ENCODE assay signal across 8 cellular contexts in genomic region chr11:45806072-45806933, GRCh38. TPM values are rescaled to one million over a fixed set of nuclear protein-coding genes. Genes with fewer than 3 reads are reported as not detected.
DNase-seq lines count a peak whose midpoint lies in the region; ATAC-seq, FAIRE-seq and TF ChIP-seq lines count a peak whose summit lies in the region.

No MANE protein-coding gene starts in this region.

- BruUV-seq in GM12878 (replicated peaks; lab: Mats Ljungman, UMichigan): TSS peak; percentile 49

- H3K9me3 ChIP-seq in GM12878 (replicated peaks; ENCODE audit: control insufficient read depth, insufficient read depth, low read length) (no peaks in the 10 kb centered on the region), lower lobe of right lung (no peaks in the 10 kb centered on the region), upper lobe of right lung (no peaks in the 10 kb centered on the region)

- H3K27me3 ChIP-seq in GM12878 (replicated peaks in 1 of 2; ENCODE audit: control insufficient read depth in 2 of 2, insufficient read depth in 2 of 2, low read length in 1 of 2) (no peaks in the 10 kb centered on the region), lower lobe of right lung (ENCODE audit: low read depth) (no peaks in the 10 kb centered on the region), upper lobe of right lung (no peaks in the 10 kb centered on the region)

- in situ Hi-C loops in GM12878 (cut with MboI): no loop called here

- peaks cover 25% of the 10 kb centered on the region for H3K79me2 ChIP-seq in GM12878 (ENCODE audit: control insufficient read depth, insufficient read depth, low read length)

- H3K9ac ChIP-seq in GM12878 (ENCODE audit: control insufficient read depth, insufficient read depth, low read length): peak overlapping the region; percentile 70; the same call in 1 of the 2 replicates

- TF ChIP-seq EP300 in GM12878 (IDR thresholded peaks at IDR 0.05; ENCODE audit: borderline replicate concordance in 1 of 2, control insufficient read depth in 1 of 2, low read depth in 2 of 2, low read length in 2 of 2): no peak

- H3K4me2 ChIP-seq in GM12878 (ENCODE audit: control insufficient read depth, insufficient read depth): peak overlapping the region; percentile 93

- TF ChIP-seq RAD21 in GM12878 (IDR thresholded peaks at IDR 0.05; ENCODE audit: insufficient read depth, low read depth, low read length): no peak

- H3K9me3 Mint-ChIP-seq in activated naive CD4-positive, alpha-beta T cell treated with anti-CD3 and anti-CD28 coated beads, Interleukin-2, amount 50 U/mL, for 24 hours: no peaks in the 10 kb centered on the region

- H3K4me1 ChIP-seq in GM12878 (ENCODE audit: control insufficient read depth, insufficient read depth, low read length) (peaks cover 23% of the 10 kb centered on the region), lower lobe of right lung (peaks cover 40% of the 10 kb centered on the region), upper lobe of right lung (peaks cover 40% of the 10 kb centered on the region)

- DNase-seq in activated naive CD4-positive, alpha-beta T cell treated with Interleukin-2 at 50 U/mL for 16 hours: no peak
- DNase-seq in GM12878 (ENCODE audit: low read depth, low spot score) (no peak), lower lobe of right lung (peak; percentile 55), upper lobe of right lung (no peak), glomerular visceral epithelial cell (ENCODE audit: extremely low spot score) (no peak)

- intact Hi-C loops in GM12878 (cut with micrococcal nuclease; ENCODE audit: unreplicated experiment): no loop called here
- intact Hi-C loops in lower lobe of right lung (cut with DNase I): no loop called here
- intact Hi-C loops in upper lobe of right lung (cut with DNase I): no loop called here

- CTCF ChIA-PET in GM12878 (lab: Yijun Ruan, JAX): interaction anchor here (1.0 to 2.3 kb wide), 5 partner anchors 11 to 40 kb away, joined by 3 to 12 read pairs (median 4); no protein-coding TSS in a partner anchor

- TF ChIP-seq CTCF in GM12878 (IDR thresholded peaks at IDR 0.05 in 2 of 3, conservative IDR thresholded peaks at IDR 0.05 in 1 of 3; ENCODE audit: control insufficient read depth in 2 of 3, extremely low read depth in 1 of 3, insufficient read depth in 1 of 3, low read depth in 3 of 3, low read length in 3 of 3): no peak
- TF ChIP-seq CTCF in lower lobe of right lung (IDR thresholded peaks at IDR 0.05): no peak
- no peak for TF ChIP-seq CTCF in upper lobe of right lung (IDR thresholded peaks at IDR 0.05)

- H2AFZ ChIP-seq in GM12878 (ENCODE audit: control insufficient read depth, low read depth, low read length): no peak overlapping the region

- no peaks in the 10 kb centered on the region for H4K20me1 ChIP-seq in GM12878 (ENCODE audit: control insufficient read depth, insufficient read depth)

- peak overlapping the region; percentile 90 for H3K4me3 Mint-ChIP-seq in activated naive CD4-positive, alpha-beta T cell treated with anti-CD3 and anti-CD28 coated beads, Interleukin-2, amount 50 U/mL, for 24 hours

- H3K27ac Mint-ChIP-seq in activated naive CD4-positive, alpha-beta T cell treated with anti-CD3 and anti-CD28 coated beads, Interleukin-2, amount 50 U/mL, for 24 hours: peak overlapping the region; percentile 81

- peaks cover 2% of the 10 kb centered on the region for H3K36me3 Mint-ChIP-seq in activated naive CD4-positive, alpha-beta T cell treated with anti-CD3 and anti-CD28 coated beads, Interleukin-2, amount 50 U/mL, for 24 hours

- no peak for TF ChIP-seq POLR2A in GM12878 (IDR thresholded peaks at IDR 0.05; ENCODE audit: low read depth, low read length)

- 80% methylated on average over 20 of the region's 20 CpGs for WGBS in GM12878 (ENCODE audit: insufficient coverage, insufficient replicate concordance, low lambda C conversion rate, missing lambda C conversion rate)

- RAD21 ChIA-PET in GM12878 (lab: Charles Lee; ENCODE audit: unreplicated experiment): interaction anchor here (0.9 to 4.1 kb wide), 4 partner anchors 11 to 44 kb away, joined by 3 to 23 read pairs (median 9); partner anchors contain the start of gene CRY2

- no peak overlapping the region; the same call in 1 of the 2 replicates for H3K27ac ChIP-seq in GM12878 (ENCODE audit: control insufficient read depth, insufficient read depth)
- peak overlapping the region; percentile 92 for H3K27ac ChIP-seq in lower lobe of right lung
- H3K27ac ChIP-seq in upper lobe of right lung: peak overlapping the region; percentile 91

- no peak for FAIRE-seq in GM12878 (lab: Jason Lieb, UNC)

- H3K4me3 ChIP-seq in GM12878 (peak overlapping the region; percentile 100), lower lobe of right lung (peak overlapping the region; percentile 90), upper lobe of right lung (peak overlapping the region; percentile 78)

- H3K36me3 ChIP-seq in GM12878 (ENCODE audit: control insufficient read depth in 2 of 2, insufficient read depth in 2 of 2, low read length in 1 of 2): peaks cover 0 to 7% of the 10 kb centered on the region in 2 experiments; a peak in 3 of 4 replicates
- peaks cover 34% of the 10 kb centered on the region for H3K36me3 ChIP-seq in lower lobe of right lung
- H3K36me3 ChIP-seq in upper lobe of right lung: peaks cover 18% of the 10 kb centered on the region

- POLR2A ChIA-PET in GM12878 (lab: Charles Lee): interaction anchor here (0.8 to 4.2 kb wide), 4 partner anchors 10 to 40 kb away, joined by 5 to 27 read pairs (median 16); partner anchors contain the start of gene CRY2

- SMC1A ChIA-PET in GM12878 (lab: Charles Lee; ENCODE audit: uncharacterized antibody, unreplicated experiment): interaction anchor here (1.0 to 2.2 kb wide), 5 partner anchors 10 to 45 kb away, joined by 3 to 11 read pairs (median 8); partner anchors contain the start of gene CRY2

- no peak for ATAC-seq in GM12878
- no peak for ATAC-seq in lower lobe of right lung
- ATAC-seq in upper lobe of right lung: no peak
- ATAC-seq in GM18907 (IDR thresholded peaks at IDR 0.05; ENCODE audit: unreplicated experiment): no peak
- no peak for ATAC-seq in GM18909 (IDR thresholded peaks at IDR 0.05; ENCODE audit: poor library complexity, unreplicated experiment)

- peaks cover 41% of the 10 kb centered on the region for H3K4me1 Mint-ChIP-seq in activated naive CD4-positive, alpha-beta T cell treated with anti-CD3 and anti-CD28 coated beads, Interleukin-2, amount 50 U/mL, for 24 hours

- H3K27me3 Mint-ChIP-seq in activated naive CD4-positive, alpha-beta T cell treated with anti-CD3 and anti-CD28 coated beads, Interleukin-2, amount 50 U/mL, for 24 hours: no peaks in the 10 kb centered on the region

TF ChIP-seq in GM12878, 131 proteins besides CTCF, POLR2A, EP300 and RAD21 (continues in another document):
- TF ChIP-seq MLLT1 (IDR thresholded peaks at IDR 0.05): peak; percentile 81

RNA-seq across cellular contexts. Expression of gene SLC35C1, which starts 1.4 kb away (rescaled TPM):
- 8.5 and 9.0 TPM in 2 replicates for total RNA-seq in GM12878 (2013; cell fraction: nucleolus; rRNA removed)
- total RNA-seq in GM12878 (2014; rRNA removed) (2.6 and 4.2 TPM in 2 replicates), GM12878 (2014; rRNA removed; fragmentation: Illumina TruSeq; extraction: Trizol) (1.3 TPM in 2 replicates), GM12878 (2021) (8.9 and 9.7 TPM in 2 replicates), lower lobe of right lung (24.7 TPM), upper lobe of right lung (25.1 TPM)
- polyA plus RNA-seq in GM12878 (2011; ENCODE audit: low read depth): 2.6 TPM
- polyA plus RNA-seq in GM12878 (2011; rRNA removed) (0.39 and 0.96 TPM in 2 replicates), GM12878 (2014; fragmentation: Illumina TruSeq; extraction: Trizol) (2.4 and 4.3 TPM in 2 replicates), GM12878 (2014; fragmentation: Nextera tagmentation; extraction: Ambion mirVana) (under 1 TPM; 0.55 to 0.95 TPM), GM12878 (2014; rRNA removed) (5.0 and 6.5 TPM in 2 replicates), GM12878 (2016; fragmentation: Nextera tagmentation; extraction: Ambion mirVana) (1 to 10 TPM; 6.0 to 6.9 TPM)
- polyA plus RNA-seq in GM12878 (2011; cell fraction: cytosol; rRNA removed): 2.7 and 4.1 TPM in 2 replicates
- polyA plus RNA-seq in GM12878 (2011; cell fraction: nucleus; rRNA removed): 4.0 and 4.5 TPM in 2 replicates
- 5.3 and 5.4 TPM in 2 replicates for polyA plus RNA-seq in GM12878 (2012)
- 4.3 and 10.5 TPM in 2 replicates for polyA minus RNA-seq in GM12878 (2011; rRNA and poly(A)+ RNA removed)
- 6.2 and 6.5 TPM in 2 replicates for polyA minus RNA-seq in GM12878 (2011; cell fraction: cytosol; rRNA and poly(A)+ RNA removed)
- 3.6 and 6.5 TPM in 2 replicates for polyA minus RNA-seq in GM12878 (2011; cell fraction: nucleus; rRNA and poly(A)+ RNA removed)

RNA-seq across cellular contexts. Expression of gene CRY2, which starts 41.0 kb away (rescaled TPM):
- total RNA-seq in GM12878 (2013; cell fraction: nucleolus; rRNA removed): 60.8 and 75.2 TPM in 2 replicates
- 8.7 and 9.1 TPM in 2 replicates for total RNA-seq in GM12878 (2014; rRNA removed)
- 5.6 and 6.6 TPM in 2 replicates for total RNA-seq in GM12878 (2014; rRNA removed; fragmentation: Illumina TruSeq; extraction: Trizol)
- total RNA-seq in GM12878 (2021): 13.9 and 14.7 TPM in 2 replicates
- 4.5 TPM for polyA plus RNA-seq in GM12878 (2011; ENCODE audit: low read depth)
- polyA plus RNA-seq in GM12878 (2011; rRNA removed): 6.6 and 11.4 TPM in 2 replicates
- 10.7 and 10.8 TPM in 2 replicates for polyA plus RNA-seq in GM12878 (2011; cell fraction: cytosol; rRNA removed)
- polyA plus RNA-seq in GM12878 (2011; cell fraction: nucleus; rRNA removed): 38.9 and 40.6 TPM in 2 replicates
- 7.6 and 8.4 TPM in 2 replicates for polyA plus RNA-seq in GM12878 (2012)
- 6.0 and 7.1 TPM in 2 replicates for polyA plus RNA-seq in GM12878 (2014; fragmentation: Illumina TruSeq; extraction: Trizol)
- polyA plus RNA-seq in GM12878 (2014; fragmentation: Nextera tagmentation; extraction: Ambion mirVana): 1 to 10 TPM; 1.2 to 1.4 TPM
- 8.5 and 8.8 TPM in 2 replicates for polyA plus RNA-seq in GM12878 (2014; rRNA removed)
- 1 to 10 TPM; 7.6 to 8.7 TPM for polyA plus RNA-seq in GM12878 (2016; fragmentation: Nextera tagmentation; extraction: Ambion mirVana)
- 23.0 and 25.4 TPM in 2 replicates for polyA minus RNA-seq in GM12878 (2011; rRNA and poly(A)+ RNA removed)
- polyA minus RNA-seq in GM12878 (2011; cell fraction: cytosol; rRNA and poly(A)+ RNA removed): 5.7 and 6.7 TPM in 2 replicates
- polyA minus RNA-seq in GM12878 (2011; cell fraction: nucleus; rRNA and poly(A)+ RNA removed): 15.0 and 22.9 TPM in 2 replicates
- 62.3 TPM for total RNA-seq in lower lobe of right lung
- 54.2 TPM for total RNA-seq in upper lobe of right lung
